ENCODE assay signal across 24 cellular contexts in genomic region chr18:36083729-36084128, GRCh38. TPM values are rescaled to one million over a fixed set of nuclear protein-coding genes. Genes with fewer than 3 reads are reported as not detected.
A peak's percentile ranks its signal among the peaks of the same experiment; 100 is the strongest.
DNase-seq lines count a peak whose midpoint lies in the region; ATAC-seq and TF ChIP-seq lines count a peak whose summit lies in the region.
"Had no signal": no experiment of that assay in that cellular context is flagged by ENCODE, and none has a peak within 500 bp of the region (broad histone marks: within the 10 kb centered on the region; RNA-seq: fewer than 3 reads in every experiment).

No MANE protein-coding gene starts in this region.

- no peak for TF ChIP-seq POLR2A in GM18505 (IDR thresholded peaks at IDR 0.05; ENCODE audit: borderline replicate concordance, extremely low read depth, insufficient read depth, insufficient read length)

- H3K36me3 Mint-ChIP-seq in naive B cell, result no peaks in the 10 kb centered on the region
- peaks cover 8% of the 10 kb centered on the region for H3K36me3 Mint-ChIP-seq in activated CD4-positive, alpha-beta memory T cell treated with anti-CD3 and anti-CD28 coated beads for 36 hours

- POLR2A ChIA-PET in activated CD4-positive, alpha-beta memory T cell treated with anti-CD3 and anti-CD28 coated beads for 36 hours (lab: Charles Lee), result no interaction called here

- peak overlapping the region in 3 of 6 donors; percentile 21 to 82 (median 71) for H3K27ac Mint-ChIP-seq in naive B cell
- H3K27ac Mint-ChIP-seq in activated CD4-positive, alpha-beta memory T cell treated with anti-CD3 and anti-CD28 coated beads for 36 hours, result no peak overlapping the region
- H3K27ac Mint-ChIP-seq: activated CD4-positive, alpha-beta memory T cell treated with anti-CD3 and anti-CD28 coated beads, Interleukin-2, amount 10 ng/mL, durations not matched to agents 7 days and 5 days; CD4-positive, alpha-beta memory T cell; progenitor cell of endocrine pancreas had no signal

- H3K4me1 Mint-ChIP-seq in naive B cell, result peaks cover 20 to 30% (median 22%) of the 10 kb centered on the region in 3 donors
- peaks cover 2% of the 10 kb centered on the region for H3K4me1 Mint-ChIP-seq in activated CD4-positive, alpha-beta memory T cell treated with anti-CD3 and anti-CD28 coated beads for 36 hours (ENCODE audit: low read depth)
- H3K4me1 Mint-ChIP-seq: CD4-positive, alpha-beta memory T cell had no signal

- peak overlapping the region in 2 of 8 donors; percentile 13 to 65 for H3K4me3 Mint-ChIP-seq in naive B cell
- no peak overlapping the region for H3K4me3 Mint-ChIP-seq in activated CD4-positive, alpha-beta memory T cell treated with anti-CD3 and anti-CD28 coated beads for 36 hours
- H3K4me3 Mint-ChIP-seq: activated CD4-positive, alpha-beta memory T cell treated with anti-CD3 and anti-CD28 coated beads, Interleukin-2, amount 10 ng/mL, durations not matched to agents 7 days and 5 days; CD4-positive, alpha-beta memory T cell had no signal

- H3K9me3 Mint-ChIP-seq in naive B cell, result peaks cover 0 to 19% (median 12%) of the 10 kb centered on the region in 7 donors
- peaks cover 19% of the 10 kb centered on the region for H3K9me3 Mint-ChIP-seq in activated CD4-positive, alpha-beta memory T cell treated with anti-CD3 and anti-CD28 coated beads for 36 hours

- H3K27me3 Mint-ChIP-seq in naive B cell, result no peaks in the 10 kb centered on the region
- peaks cover 7% of the 10 kb centered on the region for H3K27me3 Mint-ChIP-seq in activated CD4-positive, alpha-beta memory T cell treated with anti-CD3 and anti-CD28 coated beads for 36 hours
- H3K27me3 Mint-ChIP-seq: progenitor cell of endocrine pancreas had no signal

- peak; percentile 62 for ATAC-seq in GM18505 (IDR thresholded peaks at IDR 0.05; ENCODE audit: unreplicated experiment)
- peak; percentile 69 for ATAC-seq in GM21390 (IDR thresholded peaks at IDR 0.05; ENCODE audit: unreplicated experiment)
- peak; percentile 80 to 92 for ATAC-seq in naive B cell (ENCODE audit: low read depth in 2 of 2)
- ATAC-seq: activated CD4-positive, CD25-positive, alpha-beta regulatory T cell treated with anti-CD3 and anti-CD28 coated beads, Interleukin-2, amount 50 U/mL, for 24 hours; HepG2; left lung had no signal

- DNase-seq in NAMALWA (ENCODE audit: low spot score), result peak; percentile 37
- DNase-seq in naive B cell, result peak; percentile 51
- DNase-seq in GM19238 (ENCODE audit: insufficient read length, low spot score), result no peak
- DNase-seq in ecto neural progenitor cell (ENCODE audit: low spot score), result no peak
- no peak for DNase-seq in activated CD4-positive, alpha-beta memory T cell treated with anti-CD3 and anti-CD28 coated beads for 36 hours
- DNase-seq: activated CD4-positive, alpha-beta memory T cell treated with anti-CD3 and anti-CD28 coated beads, Interleukin-2, amount 10 ng/mL, durations not matched to agents 7 days and 5 days; activated naive CD4-positive, alpha-beta T cell; activated T-cell treated with anti-CD3 and anti-CD28 coated beads for 4 hours; CD4-positive, alpha-beta memory T cell; Kasumi-1; left lung; NCI-H1105; NCI-H1930; NCI-H524; sigmoid colon; stimulated activated CD4-positive, alpha-beta T cell treated with anti-CD3 and anti-CD28 coated beads, Interleukin-4, amount 100 ng/mL, for 4 hours; stimulated activated naive CD4-positive, alpha-beta T cell; T-helper 1 cell; testis had no signal

- intact Hi-C loops in activated CD4-positive, alpha-beta memory T cell treated with anti-CD3 and anti-CD28 coated beads for 36 hours (cut with micrococcal nuclease), result no loop called here

- CTCF ChIA-PET in activated CD4-positive, alpha-beta memory T cell treated with anti-CD3 and anti-CD28 coated beads for 36 hours (lab: Charles Lee), result no interaction called here

RNA-seq across cellular contexts. Expression of gene RPRD1A, which starts 16.4 kb away (rescaled TPM):
- 10 to 100 TPM; 10.9 to 25.4 (median 20.4) TPM for polyA plus RNA-seq in naive B cell (ENCODE audit: low read depth in 6 of 6)
- total RNA-seq in activated CD4-positive, alpha-beta memory T cell treated with anti-CD3 and anti-CD28 coated beads for 36 hours, result 10 to 100 TPM; 25.9 to 29.6 TPM

RNA-seq across cellular contexts. Expression of gene SLC39A6, which starts 45.4 kb away (rescaled TPM):
- 10 to 100 TPM; 24.1 to 34.4 (median 32.0) TPM for polyA plus RNA-seq in naive B cell (ENCODE audit: low read depth in 6 of 6)
- 10 to 100 TPM; 23.7 to 24.3 TPM for total RNA-seq in activated CD4-positive, alpha-beta memory T cell treated with anti-CD3 and anti-CD28 coated beads for 36 hours

RNA-seq across cellular contexts. Expression of gene ELP2, which starts 46.0 kb away (rescaled TPM):
- polyA plus RNA-seq in naive B cell (ENCODE audit: low read depth in 6 of 6), result 100 to 1,000 TPM in 1 of 6 donors, 10 to 100 TPM in 5; 65.3 to 114 (median 80.7) TPM
- 10 to 100 TPM; 83.7 to 84.4 TPM for total RNA-seq in activated CD4-positive, alpha-beta memory T cell treated with anti-CD3 and anti-CD28 coated beads for 36 hours

Comparison
In these comparisons a context has a peak if more than half of its experiments do, and no peak if none do; other contexts are left out.
1. DNase-seq: peak in NAMALWA (single experiment) and naive B cell (single experiment); none in GM19238 (single experiment), ecto neural progenitor cell (single experiment) and activated CD4-positive, alpha-beta memory T cell treated with anti-CD3 and anti-CD28 coated beads for 36 hours (single experiment).
2. Peak in every context shown above with its lines, with median percentiles within 50 percentile points of each other: ATAC-seq.